16 cellular contexts compared by ENCODE assay signal in genomic region chr11:75782540-75783263, GRCh38.
"Had no signal": no experiment of that assay in that cellular context is flagged by ENCODE, and none has a peak within 500 bp of the region (broad histone marks: within the 10 kb centered on the region; RNA-seq: fewer than 3 reads in every experiment).

No MANE protein-coding gene starts in this region.

- H3K27ac ChIP-seq: coronary artery, foreskin keratinocyte, ovary, testis, upper lobe of right lung had no signal

- DNase-seq: activated CD4-positive, alpha-beta T cell treated with anti-CD3 and anti-CD28 coated beads for 1 hour; activated CD4-positive, alpha-beta T cell treated with anti-CD3 and anti-CD28 coated beads, Interleukin-2, amount 50 U/mL, for 48 hours; activated CD8-positive, alpha-beta memory T cell treated with anti-CD3 and anti-CD28 coated beads, Interleukin-2, amount 10 ng/mL, durations not matched to agents 7 days and 5 days; activated effector memory CD4-positive, alpha-beta T cell treated with Interleukin-2 at 50 U/mL for 16 hours; activated T-cell treated with anti-CD3 and anti-CD28 coated beads, Interleukin-2, amount 50 U/mL, for 24 hours; effector CD4-positive, alpha-beta T cell; foreskin keratinocyte; immature natural killer cell; left cardiac atrium; midbrain; ovary; stimulated activated naive CD8-positive, alpha-beta T cell treated with anti-CD3 and anti-CD28 coated beads, Interleukin-15, amount 100 ng/mL, for 72 hours; testis; upper lobe of right lung had no signal

- H3K4me3 ChIP-seq: coronary artery, ovary, testis, upper lobe of right lung had no signal

- H3K4me1 ChIP-seq: foreskin keratinocyte, upper lobe of right lung had no signal

- H3K36me3 ChIP-seq: ovary, upper lobe of right lung had no signal

- H3K27me3 ChIP-seq: foreskin keratinocyte, ovary, testis, upper lobe of right lung had no signal

- ATAC-seq: activated CD8-positive, alpha-beta memory T cell treated with anti-CD3 and anti-CD28 coated beads, Interleukin-2, amount 10 ng/mL, durations not matched to agents 7 days and 5 days; foreskin keratinocyte; left cardiac atrium; sciatic nerve; stimulated activated naive CD8-positive, alpha-beta T cell treated with anti-CD3 and anti-CD28 coated beads, Interleukin-15, amount 100 ng/mL, for 72 hours; upper lobe of right lung had no signal

- H3K9me3 ChIP-seq: ovary, testis, upper lobe of right lung had no signal
